8 cellular contexts compared by ENCODE assay signal in genomic region chr7:35694161-35694783, GRCh38. TPM values are rescaled to one million over a fixed set of nuclear protein-coding genes. Genes with fewer than 3 reads are reported as not detected.
DNase-seq lines count a peak whose midpoint lies in the region; ATAC-seq, FAIRE-seq and TF ChIP-seq lines count a peak whose summit lies in the region.

No MANE protein-coding gene starts in this region.

- no peaks in the 10 kb centered on the region for H3K36me3 ChIP-seq in CD4-positive, alpha-beta memory T cell (ENCODE audit: insufficient read depth, low read length)
- no peaks in the 10 kb centered on the region for H3K36me3 ChIP-seq in neutrophil

- H3K27me3 ChIP-seq in CD4-positive, alpha-beta memory T cell (ENCODE audit: insufficient read depth, low read length), result no peaks in the 10 kb centered on the region
- no peaks in the 10 kb centered on the region for H3K27me3 ChIP-seq in neutrophil

- no peak for FAIRE-seq in HTR-8/SVneo (lab: Jason Lieb, UNC)

- no peak for TF ChIP-seq CTCF in WTC11 (IDR thresholded peaks at IDR 0.05)
- TF ChIP-seq CTCF in fibroblast of mammary gland (conservative IDR thresholded peaks at IDR 0.05; ENCODE audit: control insufficient read depth, insufficient read depth, low read depth, low read length), result no peak
- TF ChIP-seq CTCF in neutrophil (IDR thresholded peaks at IDR 0.05), result no peak

- peak overlapping the region; percentile 93 for H3K27ac ChIP-seq in CD4-positive, alpha-beta memory T cell (ENCODE audit: low read depth, low read length)
- H3K27ac ChIP-seq in neutrophil, result peak overlapping the region; percentile 97

- peaks cover 0 to 2% (median 0%) of the 10 kb centered on the region in 8 donors for H3K9me3 Mint-ChIP-seq in CD4-positive, alpha-beta memory T cell
- peaks cover 9% of the 10 kb centered on the region for H3K9me3 Mint-ChIP-seq in WTC11

- H3K27ac Mint-ChIP-seq in CD4-positive, alpha-beta memory T cell, result peak overlapping the region; percentile 86 to 98 (median 96)
- peak overlapping the region; percentile 76; the same call in 1 of the 2 replicates for H3K27ac Mint-ChIP-seq in WTC11

- H3K36me3 Mint-ChIP-seq in CD4-positive, alpha-beta memory T cell, result peaks cover 0 to 42% of the 10 kb centered on the region in 2 donors
- peaks cover 9% of the 10 kb centered on the region for H3K36me3 Mint-ChIP-seq in WTC11

- no peaks in the 10 kb centered on the region for H3K27me3 Mint-ChIP-seq in CD4-positive, alpha-beta memory T cell
- H3K27me3 Mint-ChIP-seq in WTC11 (ENCODE audit: low read depth), result peaks cover 10% of the 10 kb centered on the region

- POLR2A ChIA-PET in CD4-positive, alpha-beta memory T cell (lab: Charles Lee; ENCODE audit: partially characterized antibody), result interaction anchor here (0.6 to 13.7 kb wide), 17 partner anchors 11 to 593 kb away, joined by 3 to 196 read pairs (median 4); partner anchors contain the start of gene SEPTIN7
- POLR2A ChIA-PET in WTC11 (lab: Charles Lee), result interaction anchor here (0.6 to 3.0 kb wide), 3 partner anchors 79 to 1926 kb away, joined by 3 to 12 read pairs (median 3); partner anchors contain the start of gene SEPTIN7

- CTCF ChIA-PET in CD4-positive, alpha-beta memory T cell (lab: Charles Lee; ENCODE audit: partially characterized antibody), result interaction anchor here (1.0 to 3.1 kb wide), 6 partner anchors 15 to 657 kb away, joined by 3 to 18 read pairs (median 5); partner anchors contain the start of genes DPY19L1 and SEPTIN7
- CTCF ChIA-PET in WTC11 (lab: Charles Lee), result interaction anchor here (1.0 to 1.9 kb wide), 4 partner anchors 13 to 212 kb away, joined by 4 to 5 read pairs (median 4); partner anchors contain the start of gene SEPTIN7

- peak in 3 of 5 donors; percentile 8 to 39 (median 19) for DNase-seq in CD4-positive, alpha-beta memory T cell
- DNase-seq in WTC11 (ENCODE audit: low spot score) (no peak), fibroblast of mammary gland (ENCODE audit: low read depth) (peak; percentile 22), HTR-8/SVneo (ENCODE audit: insufficient read length, low spot score) (no peak), NCI-H2081 (lab: John Stamatoyannopoulos, UW) (no peak)

- no peaks in the 10 kb centered on the region for H3K9me3 ChIP-seq in CD4-positive, alpha-beta memory T cell (ENCODE audit: control insufficient read depth in 1 of 2, low read length in 2 of 2)
- H3K9me3 ChIP-seq in neutrophil, result no peaks in the 10 kb centered on the region

- H3K4me1 Mint-ChIP-seq in CD4-positive, alpha-beta memory T cell, result peaks cover 27 to 74% (median 45%) of the 10 kb centered on the region in 4 donors
- H3K4me1 Mint-ChIP-seq in WTC11, result peaks cover 44% of the 10 kb centered on the region

- intact Hi-C loops in CD4-positive, alpha-beta memory T cell (cut with micrococcal nuclease), result loop anchor here (5.0 to 10.0 kb wide), 4 partner anchors 37 to 671 kb away; partner anchors contain the start of gene EEPD1

- H3K4me1 ChIP-seq in CD4-positive, alpha-beta memory T cell (ENCODE audit: insufficient read depth, low read length), result peaks cover 40% of the 10 kb centered on the region
- peaks cover 64 to 70% of the 10 kb centered on the region in 2 experiments for H3K4me1 ChIP-seq in neutrophil (ENCODE audit: control insufficient read depth in 1 of 2, insufficient read depth in 1 of 2, low read depth in 1 of 2, low read length in 1 of 2)

- H3K4me3 ChIP-seq in CD4-positive, alpha-beta memory T cell (ENCODE audit: low read length in 2 of 2), result peak overlapping the region; percentile 90 to 95
- H3K4me3 ChIP-seq in fibroblast of mammary gland (ENCODE audit: control insufficient read depth, low read depth, low read length), result peak overlapping the region; percentile 90
- H3K4me3 ChIP-seq in neutrophil (ENCODE audit: low read depth in 1 of 2, low read length in 1 of 2), result peak overlapping the region; percentile 82 to 96

- ATAC-seq in GM19467 (IDR thresholded peaks at IDR 0.05; ENCODE audit: unreplicated experiment) (peak; percentile 13), HG03520 (IDR thresholded peaks at IDR 0.05; ENCODE audit: unreplicated experiment) (peak; percentile 9), WTC11 (peak; percentile 20)

- H3K4me3 Mint-ChIP-seq in CD4-positive, alpha-beta memory T cell, result peak overlapping the region; percentile 86 to 98 (median 92)
- peak overlapping the region; percentile 91 for H3K4me3 Mint-ChIP-seq in WTC11

TF ChIP-seq in WTC11, 78 proteins besides CTCF, POLR2A, EP300 and RAD21 (continues in another document):
- TF ChIP-seq SP1 (CRISPR knock-in tag; conservative IDR thresholded peaks at IDR 0.05) (no peak), ATF1 (CRISPR knock-in tag; IDR thresholded peaks at IDR 0.05) (no peak), ARID4B (CRISPR knock-in tag; IDR thresholded peaks at IDR 0.05; ENCODE audit: borderline replicate concordance) (no peak), USF1 (CRISPR knock-in tag; IDR thresholded peaks at IDR 0.05) (no peak), PRRX2 (CRISPR knock-in tag; IDR thresholded peaks at IDR 0.05) (no peak), FOXJ3 (CRISPR knock-in tag; IDR thresholded peaks at IDR 0.05; ENCODE audit: borderline replicate concordance) (no peak), ELF4 (CRISPR knock-in tag; IDR thresholded peaks at IDR 0.05; ENCODE audit: low read depth) (no peak), ZNF423 (CRISPR knock-in tag; IDR thresholded peaks at IDR 0.05) (no peak), EMX1 (CRISPR knock-in tag; IDR thresholded peaks at IDR 0.05) (no peak)
- TF ChIP-seq, protein P1, sequence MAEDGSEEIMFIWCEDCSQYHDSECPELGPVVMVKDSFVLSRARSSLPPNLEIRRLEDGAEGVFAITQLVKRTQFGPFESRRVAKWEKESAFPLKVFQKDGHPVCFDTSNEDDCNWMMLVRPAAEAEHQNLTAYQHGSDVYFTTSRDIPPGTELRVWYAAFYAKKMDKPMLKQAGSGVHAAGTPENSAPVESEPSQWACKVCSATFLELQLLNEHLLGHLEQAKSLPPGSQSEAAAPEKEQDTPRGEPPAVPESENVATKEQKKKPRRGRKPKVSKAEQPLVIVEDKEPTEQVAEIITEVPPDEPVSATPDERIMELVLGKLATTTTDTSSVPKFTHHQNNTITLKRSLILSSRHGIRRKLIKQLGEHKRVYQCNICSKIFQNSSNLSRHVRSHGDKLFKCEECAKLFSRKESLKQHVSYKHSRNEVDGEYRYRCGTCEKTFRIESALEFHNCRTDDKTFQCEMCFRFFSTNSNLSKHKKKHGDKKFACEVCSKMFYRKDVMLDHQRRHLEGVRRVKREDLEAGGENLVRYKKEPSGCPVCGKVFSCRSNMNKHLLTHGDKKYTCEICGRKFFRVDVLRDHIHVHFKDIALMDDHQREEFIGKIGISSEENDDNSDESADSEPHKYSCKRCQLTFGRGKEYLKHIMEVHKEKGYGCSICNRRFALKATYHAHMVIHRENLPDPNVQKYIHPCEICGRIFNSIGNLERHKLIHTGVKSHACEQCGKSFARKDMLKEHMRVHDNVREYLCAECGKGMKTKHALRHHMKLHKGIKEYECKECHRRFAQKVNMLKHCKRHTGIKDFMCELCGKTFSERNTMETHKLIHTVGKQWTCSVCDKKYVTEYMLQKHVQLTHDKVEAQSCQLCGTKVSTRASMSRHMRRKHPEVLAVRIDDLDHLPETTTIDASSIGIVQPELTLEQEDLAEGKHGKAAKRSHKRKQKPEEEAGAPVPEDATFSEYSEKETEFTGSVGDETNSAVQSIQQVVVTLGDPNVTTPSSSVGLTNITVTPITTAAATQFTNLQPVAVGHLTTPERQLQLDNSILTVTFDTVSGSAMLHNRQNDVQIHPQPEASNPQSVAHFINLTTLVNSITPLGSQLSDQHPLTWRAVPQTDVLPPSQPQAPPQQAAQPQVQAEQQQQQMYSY (CRISPR knock-in tag; IDR thresholded peaks at IDR 0.05), result no peak

RNA-seq across cellular contexts. Expression of gene HERPUD2, which starts 0.7 kb away (rescaled TPM):
- 10 to 100 TPM; 67.3 to 71.8 TPM for total RNA-seq in CD4-positive, alpha-beta memory T cell
- polyA plus RNA-seq in CD4-positive, alpha-beta memory T cell, result 10 to 100 TPM; 89.2 to 99.2 TPM
- total RNA-seq in WTC11 (2021), result 15.5 to 18.5 TPM (median 16.2 TPM) in 3 replicates

Comparison
In these comparisons a context has a peak if more than half of its experiments do, and no peak if none do; other contexts are left out.
1. DNase-seq: peak in CD4-positive, alpha-beta memory T cell (3 of 5) and fibroblast of mammary gland (single experiment); none in WTC11 (single experiment), HTR-8/SVneo (single experiment) and NCI-H2081 (0 of 2).
2. Peak in every context shown above with its lines, with median percentiles within 50 percentile points of each other: H3K4me3 ChIP-seq and ATAC-seq.